In the genomic region with DNA sequence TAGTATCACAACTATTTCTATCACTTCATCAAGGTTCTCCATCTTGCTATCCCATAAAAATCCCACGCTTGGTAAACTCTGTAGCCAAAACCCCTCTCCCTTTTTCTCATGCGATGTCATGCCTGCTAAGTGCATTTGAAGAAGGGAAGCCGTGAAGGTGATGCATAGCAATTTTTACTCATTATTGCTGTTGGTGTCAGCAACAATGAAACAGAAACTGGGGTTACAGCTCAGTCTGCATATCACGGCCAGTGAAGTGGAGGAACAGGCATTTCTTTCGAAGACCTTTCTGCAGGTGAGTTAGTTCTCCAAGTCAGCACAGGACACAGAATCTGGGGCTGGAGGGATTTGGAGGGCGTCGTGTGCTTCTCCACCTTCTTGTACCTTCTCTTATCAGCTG, we compare ENCODE assay signal across 1 cellular context.
TF ChIP-seq lines count a peak whose summit lies in the region.

No MANE protein-coding gene starts in this region.

TF ChIP-seq in H1, 55 proteins besides CTCF, POLR2A, EP300 and RAD21:
- TF ChIP-seq, protein P1, sequence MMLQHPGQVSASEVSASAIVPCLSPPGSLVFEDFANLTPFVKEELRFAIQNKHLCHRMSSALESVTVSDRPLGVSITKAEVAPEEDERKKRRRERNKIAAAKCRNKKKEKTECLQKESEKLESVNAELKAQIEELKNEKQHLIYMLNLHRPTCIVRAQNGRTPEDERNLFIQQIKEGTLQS (IDR thresholded peaks at IDR 0.05; ENCODE audit: insufficient read depth, low read depth, low read length): no peak
- TF ChIP-seq NRF1 (IDR thresholded peaks at IDR 0.05; ENCODE audit: low read depth, low read length) (no peak), JUN (IDR thresholded peaks at IDR 0.05; ENCODE audit: low read depth, low read length) (no peak), SP2 (IDR thresholded peaks at IDR 0.05; ENCODE audit: low read length) (no peak), SIN3A (conservative IDR thresholded peaks at IDR 0.05 in 1 of 2, IDR thresholded peaks at IDR 0.05 in 1 of 2; ENCODE audit: low read depth in 1 of 2, low read length in 2 of 2) (no peak), CBX8 (IDR thresholded peaks at IDR 0.05; ENCODE audit: borderline replicate concordance, low read depth, low read length) (no peak), SP4 (IDR thresholded peaks at IDR 0.05; ENCODE audit: low read length) (no peak), SIX5 (IDR thresholded peaks at IDR 0.05; ENCODE audit: low read depth, low read length) (no peak), TEAD4 (IDR thresholded peaks at IDR 0.05; ENCODE audit: low read depth, low read length) (no peak), KDM5A (IDR thresholded peaks at IDR 0.05; ENCODE audit: low read length) (no peak)
- TF ChIP-seq, protein P2, sequence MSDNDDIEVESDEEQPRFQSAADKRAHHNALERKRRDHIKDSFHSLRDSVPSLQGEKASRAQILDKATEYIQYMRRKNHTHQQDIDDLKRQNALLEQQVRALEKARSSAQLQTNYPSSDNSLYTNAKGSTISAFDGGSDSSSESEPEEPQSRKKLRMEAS (IDR thresholded peaks at IDR 0.05): no peak
